ENCODE assay signal across 19 cellular contexts in the genomic region with DNA sequence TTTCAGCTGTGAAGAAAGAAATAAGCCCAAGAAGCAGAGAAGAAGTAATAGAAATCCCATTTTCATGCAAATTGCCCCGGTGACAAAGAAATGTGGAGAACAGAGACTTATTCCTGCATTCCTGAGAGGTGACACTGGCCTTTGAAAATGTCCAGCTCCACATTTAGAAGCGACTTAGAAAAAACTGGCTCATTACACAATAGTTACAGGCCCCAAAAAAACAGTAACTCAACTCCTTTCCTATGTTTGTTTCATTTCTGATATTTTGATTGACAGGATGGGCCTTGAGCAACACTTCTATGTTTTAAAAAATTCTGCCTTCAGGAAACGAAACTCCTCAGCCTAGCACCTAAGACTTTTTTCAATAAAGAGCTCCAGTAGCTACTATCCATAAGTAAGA.
DNase-seq lines count a peak whose midpoint lies in the region; ATAC-seq and TF ChIP-seq lines count a peak whose summit lies in the region.
"Had no signal": no experiment of that assay in that cellular context is flagged by ENCODE, and none has a peak within 500 bp of the region (broad histone marks: within the 10 kb centered on the region; RNA-seq: fewer than 3 reads in every experiment).

No MANE protein-coding gene starts in this region.

- in situ Hi-C loops in astrocyte of the spinal cord (cut with HindIII; ENCODE audit: low sequenced_read_pairs), result no loop called here

- no peak for TF ChIP-seq POLR2A in NB4 (IDR thresholded peaks at IDR 0.05; ENCODE audit: extremely low read depth, insufficient read length)
- TF ChIP-seq POLR2A in erythroblast (IDR thresholded peaks at IDR 0.05; ENCODE audit: low read length), result no peak

- H3K4me3 Mint-ChIP-seq in neural progenitor cell, result no peak overlapping the region
- H3K4me3 Mint-ChIP-seq: activated B cell treated with CpG ODN at 0.5 μM for 24 hours had no signal

- H3F3A ChIP-seq in neural progenitor cell (ENCODE audit: low read depth), result no peaks in the 10 kb centered on the region

- H3K4me3 ChIP-seq in NB4 (ENCODE audit: low read depth, low read length), result no peak overlapping the region
- no peak overlapping the region for H3K4me3 ChIP-seq in astrocyte of the spinal cord (ENCODE audit: low read depth, low read length)
- no peak overlapping the region for H3K4me3 ChIP-seq in neural progenitor cell
- H3K4me3 ChIP-seq: BLaER1, suprapubic skin had no signal

- H3K79me2 ChIP-seq in neural progenitor cell (ENCODE audit: low read depth), result no peaks in the 10 kb centered on the region

- peak; percentile 15 for DNase-seq in NB4 (ENCODE audit: low read depth)
- DNase-seq in astrocyte of the spinal cord (ENCODE audit: low read depth, low spot score), result peak; percentile 15
- DNase-seq in neural progenitor cell (ENCODE audit: low spot score), result peak; percentile 45
- DNase-seq in stimulated activated naive CD8-positive, alpha-beta T cell treated with anti-CD3 and anti-CD28 coated beads, Interleukin-15, Interleukin-2, amounts not matched to agents 100 U/mL and 50 U/mL, for 24 hours, result no peak
- DNase-seq in erythroblast (lab: John Stamatoyannopoulos, UW), result no peak
- DNase-seq in NCI-H1105 (lab: John Stamatoyannopoulos, UW), result no peak
- DNase-seq: activated B cell treated with CpG ODN at 0.5 μM for 24 hours; activated CD8-positive, alpha-beta memory T cell treated with anti-CD3 and anti-CD28 coated beads for 24 hours; amygdala; DMS153; NCI-H1417 treated with DMSO at 0.1 percent for 48 hours; right cardiac atrium; stimulated activated CD4-positive, alpha-beta T cell treated with anti-CD3 and anti-CD28 coated beads, Interleukin-1b, Interleukin-23, amount 100 ng/mL, for 48 hours; SW 1271 had no signal

- no peaks in the 10 kb centered on the region for H3K36me3 Mint-ChIP-seq in neural progenitor cell

- H3K4me1 Mint-ChIP-seq in neural progenitor cell, result peaks cover 10% of the 10 kb centered on the region
- H3K4me1 Mint-ChIP-seq: activated B cell treated with CpG ODN at 0.5 μM for 24 hours had no signal

- ATAC-seq in GM18867 (IDR thresholded peaks at IDR 0.05; ENCODE audit: unreplicated experiment), result peak; percentile 67
- no peak for ATAC-seq in stimulated activated naive CD8-positive, alpha-beta T cell treated with anti-CD3 and anti-CD28 coated beads, Interleukin-15, Interleukin-2, amounts not matched to agents 100 U/mL and 50 U/mL, for 24 hours
- ATAC-seq in HG03280 (IDR thresholded peaks at IDR 0.05; ENCODE audit: unreplicated experiment), result no peak
- ATAC-seq: right cardiac atrium had no signal

- no peaks in the 10 kb centered on the region for H3K27me3 ChIP-seq in neural progenitor cell
- H3K27me3 ChIP-seq: BLaER1, suprapubic skin had no signal

- no peaks in the 10 kb centered on the region for H4K20me1 ChIP-seq in neural progenitor cell (ENCODE audit: low read depth)
- H4K20me1 ChIP-seq: BLaER1 had no signal

- H3K9ac ChIP-seq in neural progenitor cell, result no peak overlapping the region
- H3K9ac ChIP-seq: BLaER1 had no signal

- H3K9me3 ChIP-seq in neural progenitor cell (ENCODE audit: low read depth), result no peaks in the 10 kb centered on the region
- H3K9me3 ChIP-seq: BLaER1, suprapubic skin had no signal

- H3K9me3 Mint-ChIP-seq in neural progenitor cell, result peaks cover 8% of the 10 kb centered on the region

- no peaks in the 10 kb centered on the region for H3K27me3 Mint-ChIP-seq in neural progenitor cell (ENCODE audit: insufficient read depth, low read depth)
- H3K27me3 Mint-ChIP-seq: activated B cell treated with CpG ODN at 0.5 μM for 24 hours had no signal

- H2AFZ ChIP-seq in neural progenitor cell (replicated peaks), result no peak overlapping the region

- H3K4me1 ChIP-seq in neural progenitor cell, result peaks cover 10% of the 10 kb centered on the region
- H3K4me1 ChIP-seq: BLaER1, suprapubic skin had no signal

- no peaks in the 10 kb centered on the region for H3K36me3 ChIP-seq in neural progenitor cell
- H3K36me3 ChIP-seq: BLaER1, suprapubic skin had no signal

- H3K27ac Mint-ChIP-seq in neural progenitor cell, result peak overlapping the region; percentile 62
- H3K27ac Mint-ChIP-seq: activated B cell treated with CpG ODN at 0.5 μM for 24 hours; activated T-helper 2 cell treated with anti-CD3 and anti-CD28 coated beads, Interferon-gamma antibody, Interleukin-2, Interleukin-4, amounts not matched to agents 10 μg/mL and 5 μg/mL and 100 μg/mL, durations not matched to agents 14 hours and 24 hours and 36 hours had no signal

- peak overlapping the region; percentile 2 for H3K4me2 ChIP-seq in neural progenitor cell
- H3K4me2 ChIP-seq: BLaER1 had no signal

- TF ChIP-seq CTCF in NB4 (IDR thresholded peaks at IDR 0.05; ENCODE audit: low read depth, low read length) (no peak), astrocyte of the spinal cord (IDR thresholded peaks at IDR 0.05; ENCODE audit: low read depth, low read length) (no peak), neural progenitor cell (IDR thresholded peaks at IDR 0.05) (no peak)

- no peak overlapping the region for H3K27ac ChIP-seq in neural progenitor cell
- H3K27ac ChIP-seq: BLaER1, suprapubic skin had no signal

Comparison
In these comparisons a context has a peak if more than half of its experiments do, and no peak if none do; other contexts are left out.
1. DNase-seq: peak in NB4 (single experiment), astrocyte of the spinal cord (single experiment) and neural progenitor cell (single experiment); none in stimulated activated naive CD8-positive, alpha-beta T cell treated with anti-CD3 and anti-CD28 coated beads, Interleukin-15, Interleukin-2, amounts not matched to agents 100 U/mL and 50 U/mL, for 24 hours (single experiment), erythroblast (0 of 2) and NCI-H1105 (single experiment).